Comparison of ENCODE assay signal across 1 cellular context in genomic region chr14:24080888-24081738, GRCh38.
TF ChIP-seq lines count a peak whose summit lies in the region.

No MANE protein-coding gene starts in this region.

TF ChIP-seq in SK-N-SH, 30 proteins besides CTCF, POLR2A, EP300 and RAD21 (continued from another document):
- TF ChIP-seq, protein P1, sequence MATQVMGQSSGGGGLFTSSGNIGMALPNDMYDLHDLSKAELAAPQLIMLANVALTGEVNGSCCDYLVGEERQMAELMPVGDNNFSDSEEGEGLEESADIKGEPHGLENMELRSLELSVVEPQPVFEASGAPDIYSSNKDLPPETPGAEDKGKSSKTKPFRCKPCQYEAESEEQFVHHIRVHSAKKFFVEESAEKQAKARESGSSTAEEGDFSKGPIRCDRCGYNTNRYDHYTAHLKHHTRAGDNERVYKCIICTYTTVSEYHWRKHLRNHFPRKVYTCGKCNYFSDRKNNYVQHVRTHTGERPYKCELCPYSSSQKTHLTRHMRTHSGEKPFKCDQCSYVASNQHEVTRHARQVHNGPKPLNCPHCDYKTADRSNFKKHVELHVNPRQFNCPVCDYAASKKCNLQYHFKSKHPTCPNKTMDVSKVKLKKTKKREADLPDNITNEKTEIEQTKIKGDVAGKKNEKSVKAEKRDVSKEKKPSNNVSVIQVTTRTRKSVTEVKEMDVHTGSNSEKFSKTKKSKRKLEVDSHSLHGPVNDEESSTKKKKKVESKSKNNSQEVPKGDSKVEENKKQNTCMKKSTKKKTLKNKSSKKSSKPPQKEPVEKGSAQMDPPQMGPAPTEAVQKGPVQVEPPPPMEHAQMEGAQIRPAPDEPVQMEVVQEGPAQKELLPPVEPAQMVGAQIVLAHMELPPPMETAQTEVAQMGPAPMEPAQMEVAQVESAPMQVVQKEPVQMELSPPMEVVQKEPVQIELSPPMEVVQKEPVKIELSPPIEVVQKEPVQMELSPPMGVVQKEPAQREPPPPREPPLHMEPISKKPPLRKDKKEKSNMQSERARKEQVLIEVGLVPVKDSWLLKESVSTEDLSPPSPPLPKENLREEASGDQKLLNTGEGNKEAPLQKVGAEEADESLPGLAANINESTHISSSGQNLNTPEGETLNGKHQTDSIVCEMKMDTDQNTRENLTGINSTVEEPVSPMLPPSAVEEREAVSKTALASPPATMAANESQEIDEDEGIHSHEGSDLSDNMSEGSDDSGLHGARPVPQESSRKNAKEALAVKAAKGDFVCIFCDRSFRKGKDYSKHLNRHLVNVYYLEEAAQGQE (IDR thresholded peaks at IDR 0.05; ENCODE audit: low read depth, low read length) = no peak
- TF ChIP-seq PBX3 (IDR thresholded peaks at IDR 0.05) (no peak), CHD2 (IDR thresholded peaks at IDR 0.05; ENCODE audit: low read length, partially characterized antibody) (no peak)
